17 cellular contexts compared by ENCODE assay signal in genomic region chr5:142301487-142302035, GRCh38.
"Had no signal": no experiment of that assay in that cellular context is flagged by ENCODE, and none has a peak within 500 bp of the region (broad histone marks: within the 10 kb centered on the region; RNA-seq: fewer than 3 reads in every experiment).

No MANE protein-coding gene starts in this region.

- H3K4me1 Mint-ChIP-seq: memory B cell had no signal

- H3K36me3 ChIP-seq: heart left ventricle, left lung, neutrophil, right atrium auricular region had no signal

- H3K27ac ChIP-seq: heart left ventricle, left lung, neutrophil, right atrium auricular region, skin epidermis, VCaP had no signal

- H3K4me3 Mint-ChIP-seq: activated T-cell treated with anti-CD3 and anti-CD28 coated beads, Interleukin-2, amount 50 U/mL, for 72 hours; memory B cell had no signal

- FAIRE-seq: frontal cortex had no signal

- ATAC-seq: activated T-cell treated with anti-CD3 and anti-CD28 coated beads, Interleukin-2, amount 50 U/mL, for 72 hours; heart left ventricle; left lung had no signal

- H3K27me3 ChIP-seq: heart left ventricle, left lung, right atrium auricular region had no signal

- DNase-seq: activated CD4-positive, alpha-beta T cell treated with anti-CD3 and anti-CD28 coated beads for 48 hours; activated T-cell treated with anti-CD3 and anti-CD28 coated beads, Interleukin-2, amount 50 U/mL, for 72 hours; central memory CD4-positive, alpha-beta T cell; cortex of kidney; effector CD8-positive, alpha-beta T cell; heart left ventricle; islet precursor cell; left lung; SIG-M5; substantia nigra; trophoblast cell had no signal

- H3K9me3 Mint-ChIP-seq: activated T-cell treated with anti-CD3 and anti-CD28 coated beads, Interleukin-2, amount 50 U/mL, for 72 hours; memory B cell had no signal

- H3K36me3 Mint-ChIP-seq: memory B cell had no signal

- H3K27ac Mint-ChIP-seq: activated T-cell treated with anti-CD3 and anti-CD28 coated beads, Interleukin-2, amount 50 U/mL, for 72 hours; memory B cell had no signal

- H3K9me3 ChIP-seq: heart left ventricle, left lung, neutrophil, right atrium auricular region had no signal

- H3K4me3 ChIP-seq: heart left ventricle, left lung, right atrium auricular region, skin epidermis had no signal
